In genomic region chr1:116335847-116336246, GRCh38 we compare ENCODE assay signal across 25 cellular contexts. TPM values are rescaled to one million over a fixed set of nuclear protein-coding genes. Genes with fewer than 3 reads are reported as not detected.
A peak's percentile ranks its signal among the peaks of the same experiment; 100 is the strongest.
DNase-seq lines count a peak whose midpoint lies in the region; ATAC-seq and TF ChIP-seq lines count a peak whose summit lies in the region.
"Had no signal": no experiment of that assay in that cellular context is flagged by ENCODE, and none has a peak within 500 bp of the region (broad histone marks: within the 10 kb centered on the region; RNA-seq: fewer than 3 reads in every experiment).

No MANE protein-coding gene starts in this region.

- H3K36me3 ChIP-seq in cardiac muscle cell (no peaks in the 10 kb centered on the region), colonic mucosa (no peaks in the 10 kb centered on the region), transverse colon (no peaks in the 10 kb centered on the region)
- H3K36me3 ChIP-seq: BE2C had no signal

- H3K4me1 ChIP-seq in cardiac muscle cell (ENCODE audit: low read depth) (peaks cover 37% of the 10 kb centered on the region), colonic mucosa (peaks cover 19% of the 10 kb centered on the region), transverse colon (peaks cover 12 to 54% (median 38%) of the 10 kb centered on the region in 4 donors)

- no peak for ATAC-seq in Right ventricle myocardium superior (ENCODE audit: poor library complexity)
- ATAC-seq in left colon, result peak; percentile 71

- 48 to 60% methylated on average over 7 of the region's 7 CpGs for WGBS in transverse colon (ENCODE audit: low coverage in 1 of 2), 2 donors

- H3K27me3 ChIP-seq in cardiac muscle cell (no peaks in the 10 kb centered on the region), colonic mucosa (no peaks in the 10 kb centered on the region), transverse colon (no peaks in the 10 kb centered on the region)
- H3K27me3 ChIP-seq: BE2C had no signal

- in situ Hi-C loops in transverse colon (cut with MboI; ENCODE audit: low pct_ligation_motif_present in 1 of 4, low pct_unique_long_range_greater_than_20kb in 1 of 4, low sequenced_read_pairs in 3 of 4), result no loop called here

- peak overlapping the region in 1 of 2 donors; percentile 72 for H3K9ac ChIP-seq in colonic mucosa (ENCODE audit: low read depth in 2 of 2, low read length in 2 of 2)

- TF ChIP-seq CTCF in cardiac muscle cell (IDR thresholded peaks at IDR 0.05; ENCODE audit: low read depth, low read length), result no peak
- no peak for TF ChIP-seq CTCF in colonic mucosa (IDR thresholded peaks at IDR 0.05)
- peak in 1 of 5 experiments; percentile 18 for TF ChIP-seq CTCF in transverse colon (IDR thresholded peaks at IDR 0.05)

- TF ChIP-seq POLR2A in transverse colon (IDR thresholded peaks at IDR 0.05), result peak; percentile 17

- DNase-seq in cardiac muscle cell (ENCODE audit: low read depth in 1 of 2, low spot score in 1 of 2) (no peak), Right ventricle myocardium superior (no peak), colonic mucosa (peak; percentile 50), left colon (peak in 1 of 2 donors; percentile 36), transverse colon (peak; percentile 31), cerebellar nuclear complex (lab: John Stamatoyannopoulos, UW) (no peak), substantia nigra (lab: John Stamatoyannopoulos, UW) (no peak), iPS-NIHi11 (ENCODE audit: low spot score) (no peak)
- DNase-seq: 8988T; ACHN; BE2C; CD8-positive, alpha-beta memory T cell; DMS153; GOT3; HCEC 1CT; Kasumi-1; MV-4-11; NCI-H1105; NCI-H1436 treated with DMSO at 0.1 percent for 48 hours; NCI-H187 treated with DMSO at 0.1 percent for 48 hours; NCI-H524; NCI-H82; SHP77 treated with DMSO at 0.1 percent for 48 hours had no signal

- TF ChIP-seq EP300 in transverse colon (IDR thresholded peaks at IDR 0.05; ENCODE audit: low read depth), result no peak

- no peaks in the 10 kb centered on the region for H3K9me3 ChIP-seq in cardiac muscle cell (ENCODE audit: low read depth)
- H3K9me3 ChIP-seq in colonic mucosa, result no peaks in the 10 kb centered on the region
- H3K9me3 ChIP-seq in transverse colon, result no peaks in the 10 kb centered on the region
- H3K9me3 ChIP-seq: BE2C had no signal

- H3K27ac ChIP-seq in cardiac muscle cell (peak overlapping the region; percentile 72), colonic mucosa (peak overlapping the region; percentile 14), transverse colon (peak overlapping the region; percentile 71 to 75 (median 73)), substantia nigra (ENCODE audit: low read depth, low read length, poor library complexity, severe bottlenecking) (no peak overlapping the region)
- H3K27ac ChIP-seq: HL-60, RWPE1 had no signal

- intact Hi-C loops in Right ventricle myocardium superior (cut with DNase I), result no loop called here
- intact Hi-C loops in colonic mucosa (cut with DNase I), result no loop called here
- intact Hi-C loops in left colon (cut with DNase I, micrococcal nuclease), result no loop called here
- intact Hi-C loops in transverse colon (cut with DNase I; ENCODE audit: low total_unique reads), result no loop called here

- H3K4me3 ChIP-seq in cardiac muscle cell (no peak overlapping the region), colonic mucosa (no peak overlapping the region), transverse colon (no peak overlapping the region)

RNA-seq across cellular contexts. Expression of gene ATP1A1, which starts 37.2 kb away (rescaled TPM):
- total RNA-seq in cardiac muscle cell, result 754 and 1,350 TPM in 2 replicates
- 665 and 1,094 TPM in 2 replicates for polyA plus RNA-seq in cardiac muscle cell
- total RNA-seq in Right ventricle myocardium superior, result 255 TPM
- total RNA-seq in colonic mucosa, result 100 to 1,000 TPM; 718 to 936 TPM
- 1,000 to 10,000 TPM; 1,822 to 3,252 TPM for total RNA-seq in left colon
- 1,000 to 10,000 TPM in 3 of 4 donors, 100 to 1,000 TPM in 1; 324 to 3,097 (median 1,990) TPM for total RNA-seq in transverse colon

Comparison
In these comparisons a context has a peak if more than half of its experiments do, and no peak if none do; other contexts are left out.
1. DNase-seq: peak in colonic mucosa (single experiment) and transverse colon (single experiment); none in cardiac muscle cell (0 of 2), Right ventricle myocardium superior (single experiment), cerebellar nuclear complex (0 of 2), substantia nigra (0 of 49) and iPS-NIHi11 (single experiment).